Comparison of ENCODE assay signal across 19 cellular contexts in the genomic region with DNA sequence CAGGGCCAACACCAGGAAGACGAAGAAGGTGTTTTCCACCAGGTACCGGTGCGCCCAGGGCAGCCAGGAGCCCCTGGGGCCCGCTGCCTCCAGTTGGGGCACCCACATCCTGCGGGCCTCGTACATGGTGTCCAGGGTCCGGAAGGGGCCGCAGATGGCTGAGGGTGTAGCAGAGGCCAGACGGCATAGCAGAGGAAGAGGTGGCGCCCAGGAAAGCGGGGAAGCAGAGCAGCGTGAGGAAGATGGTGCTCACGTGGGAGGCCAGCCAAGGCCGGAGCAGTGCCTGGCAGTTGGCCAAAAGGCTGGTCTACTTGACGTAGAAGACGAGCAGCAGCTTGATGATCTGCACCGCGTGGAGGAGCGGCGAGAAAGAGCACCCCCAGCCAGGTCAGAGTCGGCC. TPM values are rescaled to one million over a fixed set of nuclear protein-coding genes. Genes with fewer than 3 reads are reported as not detected.
DNase-seq lines count a peak whose midpoint lies in the region; ATAC-seq and TF ChIP-seq lines count a peak whose summit lies in the region.
"Had no signal": no experiment of that assay in that cellular context is flagged by ENCODE, and none has a peak within 500 bp of the region (broad histone marks: within the 10 kb centered on the region; RNA-seq: fewer than 3 reads in every experiment).

No MANE protein-coding gene starts in this region.

- 55% methylated on average over 19 of the region's 21 CpGs; no CpG with 5 or more reads in 1 of the 2 experiments for WGBS in IMR-90 (ENCODE audit: extremely low coverage in 2 of 2, insufficient read length in 1 of 2), 2 experiments

- H2AFZ ChIP-seq in IMR-90 (replicated peaks; ENCODE audit: low read length, poor library complexity) (peak overlapping the region; percentile 43), osteoblast (ENCODE audit: low read length) (no peak overlapping the region), Karpas-422 (ENCODE audit: low read length) (no peak overlapping the region)

- in situ Hi-C loops in IMR-90 (cut with MboI; ENCODE audit: low sequenced_read_pairs) = no loop called here

- intact Hi-C loops in IMR-90 (cut with micrococcal nuclease) = no loop called here

- H3K9ac ChIP-seq in IMR-90 (ENCODE audit: low read depth, low read length) (no peak overlapping the region), Karpas-422 (ENCODE audit: low read length) (no peak overlapping the region)
- H3K9ac ChIP-seq: BLaER1 treated with 17β-estradiol and CSF1 and Interleukin-3, amounts not matched to agents 10 nM and 100 nM had no signal

- dilution Hi-C loops in IMR-90 (cut with HindIII; ENCODE audit: low sequenced_read_pairs, unreplicated experiment) = no loop called here

- TF ChIP-seq POLR2A in IMR-90 (IDR thresholded peaks at IDR 0.05; ENCODE audit: low read depth, low read length) = no peak

- no peak overlapping the region for H3K14ac ChIP-seq in IMR-90 (replicated peaks; ENCODE audit: low read depth, low read length)

- no peak overlapping the region for H2BK20ac ChIP-seq in IMR-90 (ENCODE audit: low read depth, low read length)

- H3K79me2 ChIP-seq in osteoblast (ENCODE audit: insufficient read depth, low read length) (no peaks in the 10 kb centered on the region), Karpas-422 (ENCODE audit: low read length) (no peaks in the 10 kb centered on the region)

- no peak overlapping the region for H2BK120ac ChIP-seq in IMR-90 (ENCODE audit: low read depth, low read length)

- POLR2A ChIA-PET in IMR-90 (lab: Charles Lee; ENCODE audit: unreplicated experiment) = no interaction called here

- H3K27me3 ChIP-seq in IMR-90 (ENCODE audit: control insufficient read depth, insufficient read depth, low read length) (peaks cover 5% of the 10 kb centered on the region), osteoblast (ENCODE audit: insufficient read depth, low read length) (no peaks in the 10 kb centered on the region), Karpas-422 (ENCODE audit: low read length) (no peaks in the 10 kb centered on the region)
- H3K27me3 ChIP-seq: BLaER1 treated with 17β-estradiol and CSF1 and Interleukin-3, amounts not matched to agents 10 nM and 100 nM had no signal

- H3K23ac ChIP-seq in IMR-90 (ENCODE audit: low read depth, low read length) = no peak overlapping the region

- H3K4me2 ChIP-seq in IMR-90 (ENCODE audit: low read depth, low read length) (no peak overlapping the region), osteoblast (ENCODE audit: insufficient read depth, low read length) (no peak overlapping the region), Karpas-422 (ENCODE audit: low read depth, low read length, poor library complexity, severe bottlenecking) (no peak overlapping the region)
- H3K4me2 ChIP-seq: A549; BLaER1 treated with 17β-estradiol and CSF1 and Interleukin-3, amounts not matched to agents 10 nM and 100 nM had no signal

- H3K9me1 ChIP-seq in IMR-90 (ENCODE audit: insufficient read depth, low read length) = no peaks in the 10 kb centered on the region

- H3K18ac ChIP-seq in IMR-90 (ENCODE audit: low read depth, low read length) = no peak overlapping the region

- H4K5ac ChIP-seq in IMR-90 (ENCODE audit: low read depth, low read length) = no peak overlapping the region

- H3K27ac ChIP-seq in IMR-90 (ENCODE audit: insufficient read depth, low read length) (no peak overlapping the region), osteoblast (ENCODE audit: low read depth, low read length) (no peak overlapping the region), Karpas-422 (ENCODE audit: low read length) (no peak overlapping the region)
- H3K27ac ChIP-seq: A549; BLaER1 treated with 17β-estradiol and CSF1 and Interleukin-3, amounts not matched to agents 10 nM and 100 nM had no signal

- no peak for TF ChIP-seq RAD21 in IMR-90 (IDR thresholded peaks at IDR 0.05; ENCODE audit: low read length)

- no peak overlapping the region for H3K4ac ChIP-seq in IMR-90 (ENCODE audit: low read depth, low read length)

- no TSS peak for BruUV-seq in IMR-90 (replicated peaks; lab: Mats Ljungman, UMichigan)

- no peak overlapping the region for H2BK5ac ChIP-seq in IMR-90 (ENCODE audit: low read depth, low read length, poor library complexity, severe bottlenecking)

- H2AK5ac ChIP-seq in IMR-90 (ENCODE audit: low read depth, low read length) = no peak overlapping the region

- H3K79me1 ChIP-seq in IMR-90 (ENCODE audit: low read depth in 1 of 2, low read length in 2 of 2) = no peaks in the 10 kb centered on the region

- no peak overlapping the region for H3K56ac ChIP-seq in IMR-90 (ENCODE audit: extremely low read depth, insufficient read depth, low read length)

- DNase-seq in NCI-H2196 (lab: John Stamatoyannopoulos, UW; ENCODE audit: unreplicated experiment) = peak; percentile 3
- DNase-seq in NCI-H2196 treated with DMSO at 0.1 percent for 48 hours (lab: John Stamatoyannopoulos, UW; ENCODE audit: unreplicated experiment) = no peak
- DNase-seq in IMR-90 = no peak
- DNase-seq in RPMI8226 = peak; percentile 71
- peak; percentile 14 for DNase-seq in osteoblast (ENCODE audit: insufficient read length, low spot score, missing footprints)
- DNase-seq in Karpas-422 = no peak
- DNase-seq: CD8-positive, alpha-beta T cell; GDM1; H9; NCI-H1048; NCI-H1436; NCI-H1930; NCI-H226; NCI-H526; SIG-M5 had no signal

- no peaks in the 10 kb centered on the region for H3K9me2 ChIP-seq in Karpas-422 (replicated peaks; ENCODE audit: insufficient read depth, low read length)

- no peak overlapping the region for H4K8ac ChIP-seq in IMR-90 (ENCODE audit: low read depth in 2 of 2, low read length in 2 of 2)

- no peaks in the 10 kb centered on the region for H3K9me3 ChIP-seq in IMR-90 (ENCODE audit: control insufficient read depth, insufficient read depth, low read length)
- no peaks in the 10 kb centered on the region for H3K9me3 ChIP-seq in osteoblast (ENCODE audit: low read depth, low read length)
- H3K9me3 ChIP-seq in Karpas-422 (ENCODE audit: low read length) = no peaks in the 10 kb centered on the region
- H3K9me3 ChIP-seq: A549 had no signal

- H4K91ac ChIP-seq in IMR-90 (ENCODE audit: insufficient read depth, low read depth, low read length) = no peak overlapping the region

- TF ChIP-seq CTCF in IMR-90 (conservative IDR thresholded peaks at IDR 0.05; ENCODE audit: low read depth, low read length) = no peak
- no peak for TF ChIP-seq CTCF in osteoblast (IDR thresholded peaks at IDR 0.05; ENCODE audit: extremely low read depth, low read depth, low read length)

- H4K20me1 ChIP-seq in IMR-90 (ENCODE audit: insufficient read depth, low read length) = no peaks in the 10 kb centered on the region; the same call in 1 of the 2 replicates
- H4K20me1 ChIP-seq in osteoblast (ENCODE audit: insufficient read depth, low read length) = no peaks in the 10 kb centered on the region
- H4K20me1 ChIP-seq in Karpas-422 (ENCODE audit: insufficient read depth, low read depth, low read length) = no peaks in the 10 kb centered on the region
- H4K20me1 ChIP-seq: BLaER1 treated with 17β-estradiol and CSF1 and Interleukin-3, amounts not matched to agents 10 nM and 100 nM had no signal

- H3K36me3 ChIP-seq in IMR-90 (ENCODE audit: control insufficient read depth, insufficient read depth, low read length) (no peaks in the 10 kb centered on the region), osteoblast (ENCODE audit: insufficient read depth, low read length) (no peaks in the 10 kb centered on the region), Karpas-422 (ENCODE audit: insufficient read depth, low read length) (no peaks in the 10 kb centered on the region)
- H3K36me3 ChIP-seq: BLaER1 treated with 17β-estradiol and CSF1 and Interleukin-3, amounts not matched to agents 10 nM and 100 nM had no signal

- H2BK15ac ChIP-seq in IMR-90 (ENCODE audit: low read depth, low read length) = no peak overlapping the region

- H3K4me1 ChIP-seq in IMR-90 (ENCODE audit: control insufficient read depth, insufficient read depth, low read length) = no peaks in the 10 kb centered on the region
- no peaks in the 10 kb centered on the region for H3K4me1 ChIP-seq in osteoblast (ENCODE audit: insufficient read depth, low read length)
- H3K4me1 ChIP-seq in Karpas-422 (ENCODE audit: low read length) = peaks cover 4% of the 10 kb centered on the region
- H3K4me1 ChIP-seq: A549; BLaER1 treated with 17β-estradiol and CSF1 and Interleukin-3, amounts not matched to agents 10 nM and 100 nM had no signal

- no peak overlapping the region for H3K4me3 ChIP-seq in IMR-90 (ENCODE audit: insufficient read depth, low read depth, low read length)
- no peak overlapping the region for H3K4me3 ChIP-seq in osteoblast (ENCODE audit: insufficient read depth, low read length)
- H3K4me3 ChIP-seq in Karpas-422 (ENCODE audit: low read length) = no peak overlapping the region
- H3K4me3 ChIP-seq: A549; BLaER1 treated with 17β-estradiol and CSF1 and Interleukin-3, amounts not matched to agents 10 nM and 100 nM had no signal

- H2AK9ac ChIP-seq in IMR-90 (replicated peaks; ENCODE audit: low read depth, low read length, poor library complexity) = no peak overlapping the region

- no peak for ATAC-seq in IMR-90 (ENCODE audit: low read depth)
- ATAC-seq in GM18858 (IDR thresholded peaks at IDR 0.05; ENCODE audit: unreplicated experiment) = no peak
- no peak for ATAC-seq in GM21367 (IDR thresholded peaks at IDR 0.05; ENCODE audit: unreplicated experiment)
- ATAC-seq: A549; CD8-positive, alpha-beta T cell had no signal

- CTCF ChIA-PET in IMR-90 (lab: Yijun Ruan, JAX) = no interaction called here

TF ChIP-seq in IMR-90, 13 proteins besides CTCF, POLR2A, EP300 and RAD21 (continues in another document):
- TF ChIP-seq MAZ (IDR thresholded peaks at IDR 0.05; ENCODE audit: borderline replicate concordance, low read depth, low read length) (no peak), CHD1 (IDR thresholded peaks at IDR 0.05; ENCODE audit: low read depth, low read length) (no peak), BHLHE40 (IDR thresholded peaks at IDR 0.05; ENCODE audit: low read depth, low read length) (no peak), FOS (IDR thresholded peaks at IDR 0.05; ENCODE audit: low read depth, low read length) (no peak), SMC3 (IDR thresholded peaks at IDR 0.05; ENCODE audit: low read depth, low read length) (no peak), MAFK (IDR thresholded peaks at IDR 0.05; ENCODE audit: low read depth, low read length) (no peak)
- TF ChIP-seq, protein P1, sequence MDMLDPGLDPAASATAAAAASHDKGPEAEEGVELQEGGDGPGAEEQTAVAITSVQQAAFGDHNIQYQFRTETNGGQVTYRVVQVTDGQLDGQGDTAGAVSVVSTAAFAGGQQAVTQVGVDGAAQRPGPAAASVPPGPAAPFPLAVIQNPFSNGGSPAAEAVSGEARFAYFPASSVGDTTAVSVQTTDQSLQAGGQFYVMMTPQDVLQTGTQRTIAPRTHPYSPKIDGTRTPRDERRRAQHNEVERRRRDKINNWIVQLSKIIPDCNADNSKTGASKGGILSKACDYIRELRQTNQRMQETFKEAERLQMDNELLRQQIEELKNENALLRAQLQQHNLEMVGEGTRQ (IDR thresholded peaks at IDR 0.05; ENCODE audit: low read depth, low read length) = no peak

RNA-seq across cellular contexts. Expression of a gene that starts 40.4 kb away (rescaled TPM):
- 13.6 and 15.3 TPM in 2 replicates for total RNA-seq in IMR-90 (2012; rRNA removed)
- polyA plus RNA-seq in IMR-90 (2012; rRNA removed) = 6.2 and 6.8 TPM in 2 replicates
- 3.5 and 3.7 TPM in 2 replicates for polyA plus RNA-seq in IMR-90 (2012; cell fraction: cytosol; rRNA removed)
- 16.7 and 23.4 TPM in 2 replicates for polyA plus RNA-seq in IMR-90 (2012; cell fraction: nucleus; rRNA removed; ENCODE audit: low replicate concordance)
- 5.4 and 6.5 TPM in 2 replicates for total RNA-seq in osteoblast
- total RNA-seq in Karpas-422 (2014; rRNA removed; shearing (Covaris generic); ENCODE audit: low replicate concordance) = 15.4 and 18.3 TPM in 2 replicates

Comparison
In these comparisons a context has a peak if more than half of its experiments do, and no peak if none do; other contexts are left out.
1. DNase-seq: peak in NCI-H2196 (single experiment), RPMI8226 (single experiment) and osteoblast (single experiment); none in NCI-H2196 treated with DMSO at 0.1 percent for 48 hours (single experiment), IMR-90 (single experiment) and Karpas-422 (single experiment).